ENCODE assay signal across 11 cellular contexts in genomic region chr6:40148882-40149573, GRCh38.
DNase-seq lines count a peak whose midpoint lies in the region; ATAC-seq, FAIRE-seq and TF ChIP-seq lines count a peak whose summit lies in the region.
"Had no signal": no experiment of that assay in that cellular context is flagged by ENCODE, and none has a peak within 500 bp of the region (broad histone marks: within the 10 kb centered on the region; RNA-seq: fewer than 3 reads in every experiment).

No MANE protein-coding gene starts in this region.

- H3K9me3 ChIP-seq in pancreas = no peaks in the 10 kb centered on the region
- H3K9me3 ChIP-seq in adrenal gland (replicated peaks in 1 of 3) = no peaks in the 10 kb centered on the region

- ATAC-seq in GM18909 (IDR thresholded peaks at IDR 0.05; ENCODE audit: poor library complexity, unreplicated experiment) (peak; percentile 97), HG02571 (IDR thresholded peaks at IDR 0.05; ENCODE audit: unreplicated experiment) (peak; percentile 97), HG03442 (IDR thresholded peaks at IDR 0.05; ENCODE audit: unreplicated experiment) (peak; percentile 96), pancreas (no peak)

- TF ChIP-seq POLR2A in adrenal gland (IDR thresholded peaks at IDR 0.05) = no peak

- TF ChIP-seq CTCF in pancreas (IDR thresholded peaks at IDR 0.05) = no peak
- TF ChIP-seq CTCF in adrenal gland (IDR thresholded peaks at IDR 0.05) = no peak

- no peaks in the 10 kb centered on the region for H3K27me3 ChIP-seq in pancreas
- peaks cover 13% of the 10 kb centered on the region for H3K27me3 ChIP-seq in adrenal gland

- H3K36me3 ChIP-seq in pancreas = no peaks in the 10 kb centered on the region
- H3K36me3 ChIP-seq in adrenal gland (replicated peaks in 1 of 2) = no peaks in the 10 kb centered on the region

- H3K27ac ChIP-seq in pancreas = no peak overlapping the region
- no peak overlapping the region for H3K27ac ChIP-seq in adrenal gland
- H3K27ac ChIP-seq: epithelial cell of prostate had no signal

- intact Hi-C loops in pancreas (cut with DNase I) (no loop called here), adrenal gland (cut with DNase I) (no loop called here)

- WGBS in pancreas, 2 donors = 87 to 91% methylated on average over 2 of the region's 2 CpGs
- WGBS in adrenal gland, 4 donors = 40 to 80% (median 71%) methylated on average over 2 of the region's 2 CpGs

- FAIRE-seq in pancreas (lab: Jason Lieb, UNC) = no peak

- H3K4me3 ChIP-seq in pancreas (no peak overlapping the region), adrenal gland (no peak overlapping the region)

- peak; percentile 17 for DNase-seq in medulla oblongata (ENCODE audit: extremely low spot score)
- DNase-seq in D341Med (ENCODE audit: low spot score) = no peak
- no peak for DNase-seq in pancreas
- no peak for DNase-seq in hepatic stellate cell (ENCODE audit: low spot score)
- no peak for DNase-seq in adrenal gland
- DNase-seq: amniotic stem cell, EL had no signal

- H3K4me1 ChIP-seq in pancreas (no peaks in the 10 kb centered on the region), adrenal gland (replicated peaks in 1 of 2) (no peaks in the 10 kb centered on the region)

Comparison
In these comparisons a context has a peak if more than half of its experiments do, and no peak if none do; other contexts are left out.
1. ATAC-seq: peak in GM18909 (single experiment), HG02571 (single experiment) and HG03442 (single experiment); none in pancreas (0 of 4).